9 cellular contexts compared by ENCODE assay signal in genomic region chr9:33125871-33126822, GRCh38. TPM values are rescaled to one million over a fixed set of nuclear protein-coding genes. Genes with fewer than 3 reads are reported as not detected.
DNase-seq lines count a peak whose midpoint lies in the region; ATAC-seq and TF ChIP-seq lines count a peak whose summit lies in the region.
"Had no signal": no experiment of that assay in that cellular context is flagged by ENCODE, and none has a peak within 500 bp of the region (broad histone marks: within the 10 kb centered on the region; RNA-seq: fewer than 3 reads in every experiment).

No MANE protein-coding gene starts in this region.

- H3K9ac ChIP-seq in BLaER1: peak overlapping the region; percentile 64

- no peak for TF ChIP-seq CTCF in endothelial cell (IDR thresholded peaks at IDR 0.05; ENCODE audit: unreplicated experiment)

- H3K36me3 ChIP-seq in BLaER1 (peaks cover 52% of the 10 kb centered on the region), SJCRH30 (peaks cover 4% of the 10 kb centered on the region)

- no peak overlapping the region for H3K4me3 Mint-ChIP-seq in endothelial cell (ENCODE audit: unreplicated experiment)
- H3K4me3 Mint-ChIP-seq: activated T-cell treated with anti-CD3 and anti-CD28 coated beads, Interleukin-2, amount 50 U/mL, for 4 hours had no signal

- H3K27me3 Mint-ChIP-seq in endothelial cell (ENCODE audit: unreplicated experiment): peaks cover 7% of the 10 kb centered on the region

- H3K4me3 ChIP-seq in BLaER1: peak overlapping the region; percentile 44
- H3K4me3 ChIP-seq in right cardiac atrium (ENCODE audit: low read length): no peak overlapping the region
- no peak overlapping the region for H3K4me3 ChIP-seq in SJCRH30

- peaks cover 39% of the 10 kb centered on the region for H3K36me3 Mint-ChIP-seq in endothelial cell (ENCODE audit: low read depth, unreplicated experiment)

- no peaks in the 10 kb centered on the region for H3K9me3 Mint-ChIP-seq in endothelial cell (ENCODE audit: unreplicated experiment)
- H3K9me3 Mint-ChIP-seq: activated T-cell treated with anti-CD3 and anti-CD28 coated beads, Interleukin-2, amount 50 U/mL, for 4 hours had no signal

- peaks cover 88% of the 10 kb centered on the region for H3K4me1 ChIP-seq in BLaER1
- peaks cover 30% of the 10 kb centered on the region for H3K4me1 ChIP-seq in right cardiac atrium (ENCODE audit: control insufficient read depth, insufficient read depth, low read length)
- H3K4me1 ChIP-seq in SJCRH30: no peaks in the 10 kb centered on the region

- intact Hi-C loops in right cardiac atrium (cut with DNase I): no loop called here

- no peak overlapping the region for H3K27ac Mint-ChIP-seq in endothelial cell (ENCODE audit: unreplicated experiment)

- H3K27ac ChIP-seq in BLaER1 (peak overlapping the region; percentile 87), right cardiac atrium (ENCODE audit: low read length) (peak overlapping the region; percentile 43), SJCRH30 (no peak overlapping the region)

- 54% methylated on average over 8 of the region's 8 CpGs for WGBS in right cardiac atrium

- no peaks in the 10 kb centered on the region for H3K9me3 ChIP-seq in BLaER1
- H3K9me3 ChIP-seq in right cardiac atrium (ENCODE audit: control insufficient read depth, low read length): no peaks in the 10 kb centered on the region
- H3K9me3 ChIP-seq in SJCRH30 (replicated peaks): no peaks in the 10 kb centered on the region

- ATAC-seq in GM21423 (IDR thresholded peaks at IDR 0.05; ENCODE audit: unreplicated experiment): peak; percentile 39
- ATAC-seq in right cardiac atrium: peak; percentile 34 to 56
- no peak for ATAC-seq in HG03045 (IDR thresholded peaks at IDR 0.05; ENCODE audit: unreplicated experiment)
- ATAC-seq: activated T-cell treated with anti-CD3 and anti-CD28 coated beads, Interleukin-2, amount 50 U/mL, for 4 hours had no signal

- DNase-seq in NCI-H82 (lab: John Stamatoyannopoulos, UW): peak; percentile 80
- peak in 1 of 3 donors; percentile 53 for DNase-seq in right cardiac atrium
- no peak for DNase-seq in GOT3 (lab: John Stamatoyannopoulos, UW)
- no peak for DNase-seq in endothelial cell (ENCODE audit: low spot score)
- no peak for DNase-seq in SJCRH30
- DNase-seq: activated T-cell treated with anti-CD3 and anti-CD28 coated beads, Interleukin-2, amount 50 U/mL, for 4 hours had no signal

- H3K4me2 ChIP-seq in BLaER1: peak overlapping the region; percentile 92

- H3K4me1 Mint-ChIP-seq in endothelial cell (ENCODE audit: unreplicated experiment): peaks cover 22% of the 10 kb centered on the region

- H4K20me1 ChIP-seq in BLaER1: no peaks in the 10 kb centered on the region

- no peaks in the 10 kb centered on the region for H3K27me3 ChIP-seq in BLaER1
- no peaks in the 10 kb centered on the region for H3K27me3 ChIP-seq in right cardiac atrium (ENCODE audit: control insufficient read depth, insufficient read depth)
- no peaks in the 10 kb centered on the region for H3K27me3 ChIP-seq in SJCRH30

RNA-seq across cellular contexts. Expression of gene B4GALT1, which starts 41.0 kb away (rescaled TPM):
- 100 to 1,000 TPM in 1 of 4 donors, 10 to 100 TPM in 3; 44.0 to 137 (median 58.3) TPM for total RNA-seq in right cardiac atrium
- polyA plus RNA-seq in right cardiac atrium: 24.7 TPM
- 86.7 TPM for total RNA-seq in endothelial cell (ENCODE audit: unreplicated experiment)
- 14.0 and 15.7 TPM in 2 replicates for total RNA-seq in SJCRH30 (2014; rRNA removed; shearing (Covaris generic))

RNA-seq across cellular contexts. Expression of gene SMU1, which starts 49.7 kb away (rescaled TPM):
- 10 to 100 TPM; 16.6 to 17.3 (median 17.0) TPM for total RNA-seq in right cardiac atrium
- 9.4 TPM for polyA plus RNA-seq in right cardiac atrium
- total RNA-seq in endothelial cell (ENCODE audit: unreplicated experiment): 23.7 TPM
- 30.0 and 30.4 TPM in 2 replicates for total RNA-seq in SJCRH30 (2014; rRNA removed; shearing (Covaris generic))
